Comparison of ENCODE assay signal across 13 cellular contexts in the genomic region with DNA sequence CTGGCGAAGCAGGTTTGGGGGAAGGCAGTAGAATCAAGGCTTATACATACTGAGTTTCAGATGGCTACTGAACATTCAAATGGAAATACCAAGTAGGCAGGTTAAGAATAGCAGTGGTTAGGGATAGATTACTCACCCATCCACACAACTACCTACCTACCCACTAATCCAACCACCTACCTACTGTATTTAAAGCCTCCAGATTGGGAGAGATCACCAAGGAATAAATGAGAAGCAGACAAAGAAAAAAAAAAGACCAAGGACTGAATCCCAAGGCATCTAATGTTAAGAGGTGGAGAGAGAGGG.
DNase-seq lines count a peak whose midpoint lies in the region; ATAC-seq and TF ChIP-seq lines count a peak whose summit lies in the region.
"Had no signal": no experiment of that assay in that cellular context is flagged by ENCODE, and none has a peak within 500 bp of the region (broad histone marks: within the 10 kb centered on the region; RNA-seq: fewer than 3 reads in every experiment).

No MANE protein-coding gene starts in this region.

- H4K91ac ChIP-seq in H9 (ENCODE audit: insufficient read length, low read depth, low read length), result no peak overlapping the region

- H3K79me1 ChIP-seq in H9 (ENCODE audit: insufficient read depth, low read depth, low read length, poor library complexity, severe bottlenecking), result no peaks in the 10 kb centered on the region

- no peak overlapping the region for H3K4ac ChIP-seq in H9 (ENCODE audit: low read depth, low read length)

- H3K27me3 ChIP-seq in CD8-positive, alpha-beta T cell (ENCODE audit: insufficient read depth, low read length), result no peaks in the 10 kb centered on the region
- no peaks in the 10 kb centered on the region for H3K27me3 ChIP-seq in H9 (ENCODE audit: insufficient read depth, low read length)
- H3K27me3 ChIP-seq in ascending aorta, result no peaks in the 10 kb centered on the region
- H3K27me3 ChIP-seq: uterus had no signal

- H3K27ac ChIP-seq in CD8-positive, alpha-beta T cell (ENCODE audit: low read depth, low read length), result no peak overlapping the region
- H3K27ac ChIP-seq in H9 (ENCODE audit: insufficient read length, low read depth, low read length), result no peak overlapping the region
- peak overlapping the region; percentile 70 to 75 for H3K27ac ChIP-seq in ascending aorta
- H3K27ac ChIP-seq: C4-2B had no signal

- no peak overlapping the region for H3K4me2 ChIP-seq in H9 (ENCODE audit: insufficient read depth, insufficient read length, low read length)

- no peak for TF ChIP-seq CTCF in CD8-positive, alpha-beta T cell (IDR thresholded peaks at IDR 0.05)
- TF ChIP-seq CTCF in H9 (conservative IDR thresholded peaks at IDR 0.05) (no peak), ascending aorta (IDR thresholded peaks at IDR 0.05) (no peak), osteocyte (IDR thresholded peaks at IDR 0.05) (no peak)

- ATAC-seq in CD8-positive, alpha-beta T cell, result no peak
- ATAC-seq in GM21786 (IDR thresholded peaks at IDR 0.05; ENCODE audit: unreplicated experiment), result no peak
- no peak for ATAC-seq in GM18519 (IDR thresholded peaks at IDR 0.05; ENCODE audit: low FRiP score, unreplicated experiment)

- no peaks in the 10 kb centered on the region for H3K36me3 ChIP-seq in CD8-positive, alpha-beta T cell (ENCODE audit: insufficient read depth, low read length)
- no peaks in the 10 kb centered on the region for H3K36me3 ChIP-seq in ascending aorta
- H3K36me3 ChIP-seq: uterus had no signal

- peak overlapping the region; percentile 66 for H3K27ac Mint-ChIP-seq in CD8-positive, alpha-beta T cell
- peak overlapping the region in 2 of 3 experiments; percentile 40 to 64; a peak in 4 of 7 replicates for H3K27ac Mint-ChIP-seq in H9
- peak overlapping the region; percentile 37 for H3K27ac Mint-ChIP-seq in osteocyte (ENCODE audit: unreplicated experiment)

- intact Hi-C loops in CD8-positive, alpha-beta T cell (cut with DNase I, micrococcal nuclease), result loop anchor here in 1 of 2 experiments (5.0 kb wide), 1 partner anchor 75 kb away; the partner anchor contains the start of gene NUDT3
- intact Hi-C loops in ascending aorta (cut with DNase I), result no loop called here

- H3K23me2 ChIP-seq in H9 (ENCODE audit: insufficient read length, low read depth, low read length, poor library complexity, severe bottlenecking), result no peaks in the 10 kb centered on the region

- no peaks in the 10 kb centered on the region; the same call in 1 of the 2 replicates for H3K79me2 ChIP-seq in H9 (ENCODE audit: insufficient read depth, low read length)

- H3K23ac ChIP-seq in H9 (ENCODE audit: insufficient read length, low read depth, low read length), result no peak overlapping the region

- no peak overlapping the region for H2BK20ac ChIP-seq in H9 (ENCODE audit: low read depth, low read length, poor library complexity, severe bottlenecking)

- no CpG with 5 or more reads among the region's 1 CpG for WGBS in H9 (ENCODE audit: extremely low coverage, insufficient read length, low lambda C conversion rate)

- H2BK12ac ChIP-seq in H9 (ENCODE audit: insufficient read length, low read depth, low read length), result no peak overlapping the region

- H2BK15ac ChIP-seq in H9 (ENCODE audit: low read depth, low read length), result no peak overlapping the region

- no peak overlapping the region for H3K4me3 ChIP-seq in CD8-positive, alpha-beta T cell (ENCODE audit: low read depth, low read length)
- no peak overlapping the region for H3K4me3 ChIP-seq in ascending aorta
- H3K4me3 ChIP-seq: uterus had no signal

- no peak overlapping the region for H4K5ac ChIP-seq in H9 (ENCODE audit: insufficient read length, low read depth, low read length)

- no peak overlapping the region for H3K14ac ChIP-seq in H9 (ENCODE audit: insufficient read depth, low read length)

- POLR2A ChIA-PET in CD8-positive, alpha-beta T cell (lab: Charles Lee), result interaction anchor here (1.3 kb wide), 1 partner anchor 93 kb away, joined by 4 read pairs; no protein-coding TSS in a partner anchor

- no peak overlapping the region for H2BK120ac ChIP-seq in H9 (ENCODE audit: low read depth, low read length, poor library complexity, severe bottlenecking)

- no peak overlapping the region for H2BK5ac ChIP-seq in H9 (ENCODE audit: insufficient read length, low read length)

- H3K4me3 Mint-ChIP-seq in CD8-positive, alpha-beta T cell, result no peak overlapping the region
- no peak overlapping the region; a peak in 1 of 5 replicates for H3K4me3 Mint-ChIP-seq in H9
- no peak overlapping the region for H3K4me3 Mint-ChIP-seq in osteocyte (ENCODE audit: unreplicated experiment)

- H3K4me1 Mint-ChIP-seq in CD8-positive, alpha-beta T cell (ENCODE audit: low read depth), result peaks cover 42% of the 10 kb centered on the region
- peaks cover 22 to 30% of the 10 kb centered on the region in 2 experiments for H3K4me1 Mint-ChIP-seq in H9
- peaks cover 36% of the 10 kb centered on the region for H3K4me1 Mint-ChIP-seq in osteocyte (ENCODE audit: unreplicated experiment)

- no peak overlapping the region for H4K8ac ChIP-seq in H9 (replicated peaks; ENCODE audit: insufficient read length, low read depth, low read length)

- no peaks in the 10 kb centered on the region for H3K9me3 ChIP-seq in CD8-positive, alpha-beta T cell (ENCODE audit: low read length)
- H3K9me3 ChIP-seq in H9 (ENCODE audit: control insufficient read depth, low read depth, low read length) (no peaks in the 10 kb centered on the region), ascending aorta (no peaks in the 10 kb centered on the region)
- H3K9me3 ChIP-seq: uterus had no signal

- no peak overlapping the region for H3K56ac ChIP-seq in H9 (ENCODE audit: insufficient read length, low read depth, low read length)

- H3K36me3 Mint-ChIP-seq in CD8-positive, alpha-beta T cell, result peaks cover 7% of the 10 kb centered on the region
- no peaks in the 10 kb centered on the region; a peak in 1 of 7 replicates for H3K36me3 Mint-ChIP-seq in H9 (ENCODE audit: insufficient read depth in 1 of 3, low read depth in 3 of 3)
- H3K36me3 Mint-ChIP-seq in osteocyte (ENCODE audit: unreplicated experiment), result peaks cover 2% of the 10 kb centered on the region

- H3K4me1 ChIP-seq in CD8-positive, alpha-beta T cell (ENCODE audit: insufficient read depth, low read length), result peaks cover 10% of the 10 kb centered on the region
- H3K4me1 ChIP-seq in H9 (ENCODE audit: insufficient read depth, low read length) (peaks cover 5% of the 10 kb centered on the region; the same call in 1 of the 2 replicates), ascending aorta (peaks cover 0 to 21% of the 10 kb centered on the region in 2 donors)
- H3K4me1 ChIP-seq: uterus had no signal

- no peak overlapping the region for H3K18ac ChIP-seq in H9 (ENCODE audit: insufficient read length, low read depth, low read length)

- CTCF ChIA-PET in CD8-positive, alpha-beta T cell (lab: Charles Lee), result interaction anchor here (0.6 to 1.2 kb wide), 2 partner anchors 121 to 1479 kb away, joined by 3 to 4 read pairs; no protein-coding TSS in a partner anchor

- no peak overlapping the region for H3K9ac ChIP-seq in H9 (ENCODE audit: extremely low read depth, insufficient read length, low read length)

- H3T11ph ChIP-seq in H9 (ENCODE audit: low read length), result no peak overlapping the region

- H2AFZ ChIP-seq in H9 (ENCODE audit: low read length), result no peak overlapping the region

- no peaks in the 10 kb centered on the region for H3K27me3 Mint-ChIP-seq in CD8-positive, alpha-beta T cell (ENCODE audit: low read depth)
- no peaks in the 10 kb centered on the region for H3K27me3 Mint-ChIP-seq in H9 (ENCODE audit: low read depth)
- no peaks in the 10 kb centered on the region for H3K27me3 Mint-ChIP-seq in osteocyte (ENCODE audit: unreplicated experiment)

- no peak for DNase-seq in CD8-positive, alpha-beta T cell
- DNase-seq in H9 (no peak), ascending aorta (ENCODE audit: low spot score in 2 of 2) (no peak), osteocyte (ENCODE audit: extremely low spot score, unreplicated experiment) (no peak), NCI-H1105 (lab: John Stamatoyannopoulos, UW) (no peak)
- DNase-seq: glutamatergic neuron; NCI-H2029; NK-92 treated with Interleukin-12 subunit alpha and Interleukin-12 subunit beta, amount 100 ng/mL, for 24 hours; stimulated activated CD4-positive, alpha-beta T cell treated with anti-CD3 and anti-CD28 coated beads, Interleukin-2, amount 100 ng/mL, for 24 hours; uterus had no signal

- H3K9me3 Mint-ChIP-seq in CD8-positive, alpha-beta T cell, result no peaks in the 10 kb centered on the region
- H3K9me3 Mint-ChIP-seq in H9 (no peaks in the 10 kb centered on the region), osteocyte (ENCODE audit: unreplicated experiment) (no peaks in the 10 kb centered on the region)

- no peaks in the 10 kb centered on the region for H4K20me1 ChIP-seq in H9 (ENCODE audit: control insufficient read depth, insufficient read depth, insufficient read length)

- H2AK5ac ChIP-seq in H9 (ENCODE audit: insufficient read length, low read length), result no peak overlapping the region

Comparison
In these comparisons a context has a peak if more than half of its experiments do, and no peak if none do; other contexts are left out.
1. H3K27ac ChIP-seq: peak in ascending aorta (2 of 2); none in CD8-positive, alpha-beta T cell (single experiment) and H9 (single experiment).
2. Peak in every context shown above with its lines, with median percentiles within 50 percentile points of each other: H3K27ac Mint-ChIP-seq.